ENCODE assay signal across 12 cellular contexts in the genomic region with DNA sequence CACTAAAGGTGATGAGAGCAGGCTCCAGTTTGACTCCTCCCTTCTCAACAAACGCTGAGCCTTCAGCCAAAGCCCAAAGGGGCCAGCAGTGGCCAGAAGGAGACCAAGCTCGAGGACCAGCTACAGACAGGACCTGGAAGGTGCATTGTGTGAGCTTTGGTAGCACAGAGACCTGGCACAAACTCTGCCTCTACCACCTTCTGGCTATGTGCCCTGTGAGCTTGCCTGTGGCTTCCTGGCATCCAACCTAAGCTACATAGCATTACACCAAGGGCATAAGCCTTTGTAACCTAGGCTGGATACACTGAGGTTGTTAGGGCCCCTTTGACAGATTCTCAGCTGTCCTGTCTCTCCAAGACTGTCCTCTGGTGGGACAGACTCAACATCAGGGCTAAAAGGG. TPM values are rescaled to one million over a fixed set of nuclear protein-coding genes. Genes with fewer than 3 reads are reported as not detected.
"Had no signal": no experiment of that assay in that cellular context is flagged by ENCODE, and none has a peak within 500 bp of the region (broad histone marks: within the 10 kb centered on the region; RNA-seq: fewer than 3 reads in every experiment).

No MANE protein-coding gene starts in this region.

- H3K27ac ChIP-seq: HL-60, KMS-11 had no signal

- H3K4me3 ChIP-seq: GM23338, HAP-1 had no signal

- H3K36me3 ChIP-seq: HAP-1 had no signal

- ATAC-seq: GM23338, HCT116, HepG2 had no signal

- H3K4me2 ChIP-seq: GM23338, KMS-11 had no signal

- H3K9me3 ChIP-seq: HAP-1 had no signal

- H2AFZ ChIP-seq: GM23338 had no signal

- H3K4me1 ChIP-seq: HAP-1 had no signal

- DNase-seq: H7, HFFc6, KBM-7 had no signal

- H3K9ac ChIP-seq: KMS-11 had no signal

RNA-seq across cellular contexts. Expression of a gene that starts 6.6 kb away (rescaled TPM):
- total RNA-seq: H4, HepG2, HFFc6, HT1080 had no signal
- polyA plus RNA-seq: HepG2, IgD-negative memory B cell had no signal
